ENCODE assay signal across 20 cellular contexts in genomic region chr1:164645921-164646320, GRCh38.
"Had no signal": no experiment of that assay in that cellular context is flagged by ENCODE, and none has a peak within 500 bp of the region (broad histone marks: within the 10 kb centered on the region; RNA-seq: fewer than 3 reads in every experiment).

No MANE protein-coding gene starts in this region.

- H3K36me3 ChIP-seq: neutrophil, pancreas, WERI-Rb-1 had no signal

- H3K36me3 Mint-ChIP-seq: activated naive CD8-positive, alpha-beta T cell treated with anti-CD3 and anti-CD28 coated beads for 36 hours; immature natural killer cell; memory B cell; naive thymus-derived CD4-positive, alpha-beta T cell; stimulated activated naive B cell treated with anti-CD40 and anti-IgM and Interleukin-4, amounts not matched to agents 10 μg/mL and 1 μg/mL and 100 μg/mL, for 72 hours had no signal

- H3K9me3 Mint-ChIP-seq: activated naive CD8-positive, alpha-beta T cell treated with anti-CD3 and anti-CD28 coated beads for 36 hours; immature natural killer cell; memory B cell; stimulated activated naive B cell treated with anti-CD40 and anti-IgM and Interleukin-4, amounts not matched to agents 10 μg/mL and 1 μg/mL and 100 μg/mL, for 72 hours had no signal

- H3K27me3 Mint-ChIP-seq: activated CD4-positive, alpha-beta T cell treated with anti-CD3 and anti-CD28 coated beads for 36 hours; memory B cell; naive thymus-derived CD4-positive, alpha-beta T cell had no signal

- H3K27me3 ChIP-seq: pancreas had no signal

- ATAC-seq: activated CD4-positive, alpha-beta T cell treated with anti-CD3 and anti-CD28 coated beads for 36 hours; left ventricle myocardium superior; mucosa of descending colon; naive thymus-derived CD4-positive, alpha-beta T cell; sciatic nerve; stimulated activated naive B cell treated with anti-CD40 and anti-IgM and Interleukin-4, amounts not matched to agents 10 μg/mL and 1 μg/mL and 100 μg/mL, for 72 hours had no signal

- DNase-seq: activated CD4-positive, alpha-beta T cell treated with anti-CD3 and anti-CD28 coated beads for 36 hours; activated CD4-positive, alpha-beta T cell treated with anti-CD3 and anti-CD28 coated beads, Interleukin-2, amount 50 U/mL, for 48 hours; activated naive CD8-positive, alpha-beta T cell treated with anti-CD3 and anti-CD28 coated beads for 36 hours; amygdala; central memory CD4-positive, alpha-beta T cell; foreskin melanocyte; head of caudate nucleus; immature natural killer cell; kidney glomerular epithelial cell; left ventricle myocardium superior; mucosa of descending colon; naive thymus-derived CD4-positive, alpha-beta T cell; pancreas; stimulated activated naive B cell treated with anti-CD40 and anti-IgM and Interleukin-4, amounts not matched to agents 10 μg/mL and 1 μg/mL and 100 μg/mL, for 72 hours; SW 1271; T-helper 2 cell; WERI-Rb-1 had no signal

- H3K4me3 Mint-ChIP-seq: activated CD4-positive, alpha-beta T cell treated with anti-CD3 and anti-CD28 coated beads for 36 hours; activated naive CD8-positive, alpha-beta T cell treated with anti-CD3 and anti-CD28 coated beads for 36 hours; immature natural killer cell; memory B cell; naive thymus-derived CD4-positive, alpha-beta T cell; stimulated activated naive B cell treated with anti-CD40 and anti-IgM and Interleukin-4, amounts not matched to agents 10 μg/mL and 1 μg/mL and 100 μg/mL, for 72 hours had no signal

- H3K27ac Mint-ChIP-seq: activated CD4-positive, alpha-beta T cell treated with anti-CD3 and anti-CD28 coated beads for 36 hours; activated naive CD8-positive, alpha-beta T cell treated with anti-CD3 and anti-CD28 coated beads for 36 hours; immature natural killer cell; memory B cell; naive thymus-derived CD4-positive, alpha-beta T cell; stimulated activated naive B cell treated with anti-CD40 and anti-IgM and Interleukin-4, amounts not matched to agents 10 μg/mL and 1 μg/mL and 100 μg/mL, for 72 hours had no signal

- H3K4me3 ChIP-seq: mucosa of descending colon, pancreas had no signal

- H3K27ac ChIP-seq: neutrophil, WERI-Rb-1 had no signal

- H3K4me1 Mint-ChIP-seq: activated CD4-positive, alpha-beta T cell treated with anti-CD3 and anti-CD28 coated beads for 36 hours; activated naive CD8-positive, alpha-beta T cell treated with anti-CD3 and anti-CD28 coated beads for 36 hours; memory B cell; naive thymus-derived CD4-positive, alpha-beta T cell; stimulated activated naive B cell treated with anti-CD40 and anti-IgM and Interleukin-4, amounts not matched to agents 10 μg/mL and 1 μg/mL and 100 μg/mL, for 72 hours had no signal

- H3K9me3 ChIP-seq: mucosa of descending colon, neutrophil, pancreas had no signal
